Comparison of ENCODE assay signal across 2 cellular contexts in the genomic region with DNA sequence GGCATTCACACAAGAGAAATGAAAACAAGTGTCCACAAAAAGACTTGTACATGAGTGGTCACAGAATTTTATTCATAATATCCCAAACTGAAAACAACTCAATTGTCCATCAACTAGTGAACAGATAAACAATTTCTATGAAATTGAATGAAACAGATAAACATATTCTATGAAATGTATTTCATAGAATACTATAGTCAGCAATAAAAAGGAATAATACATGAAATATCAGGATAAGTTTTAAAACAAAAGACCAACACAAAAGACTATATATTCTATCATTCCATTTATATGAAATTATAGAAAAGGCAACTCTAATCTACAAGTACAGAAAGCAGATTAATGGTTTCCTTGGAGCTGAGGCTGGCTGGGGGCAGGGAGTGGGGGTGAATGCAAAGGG.
TF ChIP-seq lines count a peak whose summit lies in the region.

No MANE protein-coding gene starts in this region.

TF ChIP-seq in K562, 482 proteins besides CTCF, POLR2A, EP300 and RAD21:
- TF ChIP-seq SRF (CRISPR knock-in tag; IDR thresholded peaks at IDR 0.05) (no peak), ZNF316 (IDR thresholded peaks at IDR 0.05) (peak; percentile 91), ZNF668 (CRISPR knock-in tag; IDR thresholded peaks at IDR 0.05) (no peak), BRD4 (IDR thresholded peaks at IDR 0.05) (no peak), RUNX1 (IDR thresholded peaks at IDR 0.05; ENCODE audit: low read depth) (no peak), ELF1 (tag; IDR thresholded peaks at IDR 0.05) (no peak), BCL6 (CRISPR knock-in tag; IDR thresholded peaks at IDR 0.05) (no peak), YY1 (IDR thresholded peaks at IDR 0.05; ENCODE audit: borderline replicate concordance in 1 of 3, control insufficient read depth in 1 of 3, extremely low read depth in 1 of 3, insufficient read depth in 3 of 3, insufficient read length in 1 of 3, insufficient replicate concordance in 2 of 3, low read depth in 1 of 3, low read length in 2 of 3) (no peak), RAD51 (IDR thresholded peaks at IDR 0.05; ENCODE audit: borderline replicate concordance, low read depth) (no peak), C11orf30 (IDR thresholded peaks at IDR 0.05; ENCODE audit: low read depth) (peak; percentile 73), HMG20A (CRISPR knock-in tag; conservative IDR thresholded peaks at IDR 0.05) (no peak), CHD1 (IDR thresholded peaks at IDR 0.05; ENCODE audit: low read length) (no peak), ATF1 (CRISPR knock-in tag; IDR thresholded peaks at IDR 0.05) (no peak), ATF1 (tag; IDR thresholded peaks at IDR 0.05) (no peak), NR2C2 (CRISPR knock-in tag; IDR thresholded peaks at IDR 0.05) (no peak), NR2C2 (tag; IDR thresholded peaks at IDR 0.05) (no peak), ILF3 (IDR thresholded peaks at IDR 0.05; ENCODE audit: borderline replicate concordance) (no peak)
- TF ChIP-seq, protein P1, sequence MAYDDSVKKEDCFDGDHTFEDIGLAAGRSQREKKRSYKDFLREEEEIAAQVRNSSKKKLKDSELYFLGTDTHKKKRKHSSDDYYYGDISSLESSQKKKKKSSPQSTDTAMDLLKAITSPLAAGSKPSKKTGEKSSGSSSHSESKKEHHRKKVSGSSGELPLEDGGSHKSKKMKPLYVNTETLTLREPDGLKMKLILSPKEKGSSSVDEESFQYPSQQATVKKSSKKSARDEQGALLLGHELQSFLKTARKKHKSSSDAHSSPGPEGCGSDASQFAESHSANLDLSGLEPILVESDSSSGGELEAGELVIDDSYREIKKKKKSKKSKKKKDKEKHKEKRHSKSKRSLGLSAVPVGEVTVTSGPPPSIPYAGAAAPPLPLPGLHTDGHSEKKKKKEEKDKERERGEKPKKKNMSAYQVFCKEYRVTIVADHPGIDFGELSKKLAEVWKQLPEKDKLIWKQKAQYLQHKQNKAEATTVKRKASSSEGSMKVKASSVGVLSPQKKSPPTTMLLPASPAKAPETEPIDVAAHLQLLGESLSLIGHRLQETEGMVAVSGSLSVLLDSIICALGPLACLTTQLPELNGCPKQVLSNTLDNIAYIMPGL (CRISPR knock-in tag; IDR thresholded peaks at IDR 0.05) = no peak
- TF ChIP-seq, protein P2, sequence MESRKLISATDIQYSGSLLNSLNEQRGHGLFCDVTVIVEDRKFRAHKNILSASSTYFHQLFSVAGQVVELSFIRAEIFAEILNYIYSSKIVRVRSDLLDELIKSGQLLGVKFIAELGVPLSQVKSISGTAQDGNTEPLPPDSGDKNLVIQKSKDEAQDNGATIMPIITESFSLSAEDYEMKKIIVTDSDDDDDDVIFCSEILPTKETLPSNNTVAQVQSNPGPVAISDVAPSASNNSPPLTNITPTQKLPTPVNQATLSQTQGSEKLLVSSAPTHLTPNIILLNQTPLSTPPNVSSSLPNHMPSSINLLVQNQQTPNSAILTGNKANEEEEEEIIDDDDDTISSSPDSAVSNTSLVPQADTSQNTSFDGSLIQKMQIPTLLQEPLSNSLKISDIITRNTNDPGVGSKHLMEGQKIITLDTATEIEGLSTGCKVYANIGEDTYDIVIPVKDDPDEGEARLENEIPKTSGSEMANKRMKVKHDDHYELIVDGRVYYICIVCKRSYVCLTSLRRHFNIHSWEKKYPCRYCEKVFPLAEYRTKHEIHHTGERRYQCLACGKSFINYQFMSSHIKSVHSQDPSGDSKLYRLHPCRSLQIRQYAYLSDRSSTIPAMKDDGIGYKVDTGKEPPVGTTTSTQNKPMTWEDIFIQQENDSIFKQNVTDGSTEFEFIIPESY (CRISPR knock-in tag; IDR thresholded peaks at IDR 0.05) = no peak
TF ChIP-seq in K562: peak in this region for 2.

TF ChIP-seq in HepG2, 621 proteins besides CTCF, POLR2A, EP300 and RAD21:
- TF ChIP-seq MAFK (conservative IDR thresholded peaks at IDR 0.05 in 1 of 2, IDR thresholded peaks at IDR 0.05 in 1 of 2; ENCODE audit: low read length in 2 of 2) (peak in 1 of 2 experiments; percentile 60; a peak in 2 of 4 replicates), KLF12 (CRISPR knock-in tag; IDR thresholded peaks at IDR 0.05; ENCODE audit: borderline replicate concordance) (no peak)
